In genomic region chr3:134867277-134867676, GRCh38 we compare ENCODE assay signal across 21 cellular contexts.
"Had no signal": no experiment of that assay in that cellular context is flagged by ENCODE, and none has a peak within 500 bp of the region (broad histone marks: within the 10 kb centered on the region; RNA-seq: fewer than 3 reads in every experiment).

No MANE protein-coding gene starts in this region.

- H3K36me3 Mint-ChIP-seq: immature natural killer cell; memory B cell; mesothelial cell of epicardium; naive B cell; natural killer cell treated with Interleukin-12 subunit alpha and Interleukin-12 subunit beta and Interleukin-15 and Interleukin-18, amount 100 ng/mL, for 72 hours; neural progenitor cell; type B pancreatic cell had no signal

- H3K36me3 ChIP-seq: neural progenitor cell, sigmoid colon, stomach, tibial artery had no signal

- H3K27ac Mint-ChIP-seq: effector memory CD8-positive, alpha-beta T cell; immature natural killer cell; memory B cell; mesothelial cell of epicardium; naive B cell; natural killer cell treated with Interleukin-12 subunit alpha and Interleukin-12 subunit beta and Interleukin-15 and Interleukin-18, amount 100 ng/mL, for 72 hours; neural progenitor cell; stimulated activated naive B cell treated with anti-CD40 and anti-IgM and Interleukin-4, amounts not matched to agents 10 μg/mL and 1 μg/mL and 100 μg/mL, for 72 hours; type B pancreatic cell had no signal

- H3K4me1 ChIP-seq: stomach, tibial artery had no signal

- H3K9me3 ChIP-seq: mucosa of descending colon, psoas muscle, sigmoid colon, stomach, tibial artery had no signal

- H3K4me1 Mint-ChIP-seq: central memory CD8-positive, alpha-beta T cell; immature natural killer cell; memory B cell; mesothelial cell of epicardium; naive B cell; stimulated activated naive B cell treated with anti-CD40 and anti-IgM and Interleukin-4, amounts not matched to agents 10 μg/mL and 1 μg/mL and 100 μg/mL, for 72 hours had no signal

- H3K9me3 Mint-ChIP-seq: central memory CD8-positive, alpha-beta T cell; immature natural killer cell; memory B cell; mesothelial cell of epicardium; naive B cell; natural killer cell treated with Interleukin-12 subunit alpha and Interleukin-12 subunit beta and Interleukin-15 and Interleukin-18, amount 100 ng/mL, for 72 hours; neural progenitor cell; stimulated activated naive B cell treated with anti-CD40 and anti-IgM and Interleukin-4, amounts not matched to agents 10 μg/mL and 1 μg/mL and 100 μg/mL, for 72 hours; type B pancreatic cell had no signal

- H3K27me3 ChIP-seq: neural progenitor cell, sigmoid colon, stomach, tibial artery had no signal

- DNase-seq: cortex of kidney; effector memory CD8-positive, alpha-beta T cell; hypothalamus; immature natural killer cell; mucosa of descending colon; naive B cell; nucleus accumbens; psoas muscle; right cardiac atrium; sigmoid colon; stimulated activated CD4-positive, alpha-beta T cell treated with anti-CD3 and anti-CD28 coated beads, Interleukin-4, amount 100 ng/mL, for 4 hours; stimulated activated naive B cell treated with anti-CD40 and anti-IgM and Interleukin-4, amounts not matched to agents 10 μg/mL and 1 μg/mL and 100 μg/mL, for 72 hours; stomach; tibial artery had no signal

- H3K27ac ChIP-seq: neural progenitor cell, psoas muscle, sigmoid colon, stomach, tibial artery had no signal

- H3K4me3 Mint-ChIP-seq: central memory CD8-positive, alpha-beta T cell; effector memory CD8-positive, alpha-beta T cell; immature natural killer cell; memory B cell; mesothelial cell of epicardium; naive B cell; natural killer cell treated with Interleukin-12 subunit alpha and Interleukin-12 subunit beta and Interleukin-15 and Interleukin-18, amount 100 ng/mL, for 72 hours; neural progenitor cell; stimulated activated naive B cell treated with anti-CD40 and anti-IgM and Interleukin-4, amounts not matched to agents 10 μg/mL and 1 μg/mL and 100 μg/mL, for 72 hours; type B pancreatic cell had no signal

- H3K4me3 ChIP-seq: lung, mucosa of descending colon, neural progenitor cell, psoas muscle, sigmoid colon, stomach, tibial artery had no signal

- H3K27me3 Mint-ChIP-seq: central memory CD8-positive, alpha-beta T cell had no signal
